Comparison of ENCODE assay signal across 13 cellular contexts in genomic region chr5:64696414-64696813, GRCh38. TPM values are rescaled to one million over a fixed set of nuclear protein-coding genes. Genes with fewer than 3 reads are reported as not detected.
"Had no signal": no experiment of that assay in that cellular context is flagged by ENCODE, and none has a peak within 500 bp of the region (broad histone marks: within the 10 kb centered on the region; RNA-seq: fewer than 3 reads in every experiment).

No MANE protein-coding gene starts in this region.

RNA-seq across cellular contexts. Expression of gene SHISAL2B, which starts 6.1 kb away (rescaled TPM):
- total RNA-seq: stomach, subcutaneous adipose tissue, suprapubic skin, thoracic aorta, thyroid gland, tibial nerve, transverse colon, upper lobe of left lung, upper lobe of right lung, ureter, urinary bladder, uterus, vagina had no signal
- polyA plus RNA-seq: stomach, urinary bladder had no signal
